38 cellular contexts compared by ENCODE assay signal in the genomic region with DNA sequence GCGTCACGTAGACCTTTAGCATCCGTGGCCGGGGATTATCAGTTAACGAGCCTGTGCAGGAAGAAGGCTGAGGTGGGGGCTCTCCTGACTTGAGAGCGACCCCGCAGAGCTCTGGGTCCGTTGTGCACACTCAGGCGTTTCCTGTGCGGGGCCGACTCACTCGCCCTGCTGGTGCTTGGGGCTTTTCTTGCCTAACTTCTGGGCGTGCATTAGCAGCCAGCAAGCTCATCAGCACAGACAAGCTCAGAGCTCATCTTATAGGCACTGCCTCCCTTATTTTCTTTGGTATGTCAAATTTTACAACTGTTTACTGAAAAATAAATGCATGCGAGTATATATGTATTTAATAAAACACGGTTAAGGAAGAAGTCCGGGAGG.
"Had no signal": no experiment of that assay in that cellular context is flagged by ENCODE, and none has a peak within 500 bp of the region (broad histone marks: within the 10 kb centered on the region; RNA-seq: fewer than 3 reads in every experiment).

No MANE protein-coding gene starts in this region.

- H3K36me3 ChIP-seq: breast epithelium, MG63, Peyer's patch, SJSA1 had no signal

- H3K4me1 Mint-ChIP-seq: activated CD4-positive, alpha-beta T cell treated with anti-CD3 and anti-CD28 coated beads, Interleukin-2, amount 10 ng/mL, durations not matched to agents 24 days and 14 days; activated naive CD8-positive, alpha-beta T cell treated with anti-CD3 and anti-CD28 coated beads for 36 hours; IgD-negative memory B cell had no signal

- H3K4me1 ChIP-seq: ascending aorta, body of pancreas, Peyer's patch, SJSA1 had no signal

- H3K9me3 Mint-ChIP-seq: activated CD4-positive, alpha-beta T cell treated with anti-CD3 and anti-CD28 coated beads, Interleukin-2, amount 10 ng/mL, durations not matched to agents 24 days and 14 days; activated CD8-positive, alpha-beta T cell treated with anti-CD3 and anti-CD28 coated beads for 36 hours; activated naive CD8-positive, alpha-beta T cell treated with anti-CD3 and anti-CD28 coated beads for 36 hours; activated T-cell treated with anti-CD3 and anti-CD28 coated beads, Interleukin-2, amount 50 U/mL, for 72 hours; activated T-helper 17 cell treated with anti-CD3 and anti-CD28 coated beads, Interleukin-2, amount 50 U/mL, for 72 hours; IgD-negative memory B cell had no signal

- H3K9me3 ChIP-seq: ascending aorta, body of pancreas, breast epithelium, MG63, Peyer's patch, SJSA1 had no signal

- H3K4me3 Mint-ChIP-seq: activated CD4-positive, alpha-beta T cell treated with anti-CD3 and anti-CD28 coated beads, Interleukin-2, amount 10 ng/mL, durations not matched to agents 24 days and 14 days; activated CD8-positive, alpha-beta T cell treated with anti-CD3 and anti-CD28 coated beads for 36 hours; activated naive CD8-positive, alpha-beta T cell treated with anti-CD3 and anti-CD28 coated beads for 36 hours; activated T-cell treated with anti-CD3 and anti-CD28 coated beads, Interleukin-2, amount 50 U/mL, for 72 hours; activated T-helper 17 cell treated with anti-CD3 and anti-CD28 coated beads, Interleukin-2, amount 50 U/mL, for 72 hours; IgD-negative memory B cell had no signal

- H3K4me3 ChIP-seq: ascending aorta, body of pancreas, breast epithelium, MG63, Peyer's patch, SJSA1 had no signal

- H3K27me3 Mint-ChIP-seq: activated CD4-positive, alpha-beta T cell treated with anti-CD3 and anti-CD28 coated beads, Interleukin-2, amount 10 ng/mL, durations not matched to agents 24 days and 14 days; activated CD8-positive, alpha-beta T cell treated with anti-CD3 and anti-CD28 coated beads for 36 hours; activated naive CD8-positive, alpha-beta T cell treated with anti-CD3 and anti-CD28 coated beads for 36 hours; activated T-helper 17 cell treated with anti-CD3 and anti-CD28 coated beads, Interleukin-2, amount 50 U/mL, for 72 hours; IgD-negative memory B cell had no signal

- H3K27ac Mint-ChIP-seq: activated CD4-positive, alpha-beta T cell treated with anti-CD3 and anti-CD28 coated beads, Interleukin-2, amount 10 ng/mL, durations not matched to agents 24 days and 14 days; activated CD8-positive, alpha-beta T cell treated with anti-CD3 and anti-CD28 coated beads for 36 hours; activated naive CD8-positive, alpha-beta T cell treated with anti-CD3 and anti-CD28 coated beads for 36 hours; activated T-cell treated with anti-CD3 and anti-CD28 coated beads, Interleukin-2, amount 50 U/mL, for 72 hours; activated T-helper 17 cell treated with anti-CD3 and anti-CD28 coated beads, Interleukin-2, amount 50 U/mL, for 72 hours; IgD-negative memory B cell had no signal

- ATAC-seq: activated CD8-positive, alpha-beta T cell treated with anti-CD3 and anti-CD28 coated beads for 36 hours; activated T-cell treated with anti-CD3 and anti-CD28 coated beads, Interleukin-2, amount 50 U/mL, for 72 hours; activated T-helper 17 cell treated with anti-CD3 and anti-CD28 coated beads, Interleukin-2, amount 50 U/mL, for 72 hours; body of pancreas; PC-3; SK-N-SH treated with all-trans-retinoic acid at 6 μM for 48 hours had no signal

- H3K27me3 ChIP-seq: ascending aorta, body of pancreas, breast epithelium, MG63, Peyer's patch, SJSA1 had no signal

- H3K27ac ChIP-seq: ascending aorta, body of pancreas, breast epithelium, Peyer's patch, SJSA1, VCaP had no signal

- DNase-seq: activated CD4-positive, alpha-beta T cell treated with anti-CD3 and anti-CD28 coated beads, Interleukin-2, amount 10 ng/mL, durations not matched to agents 24 days and 14 days; activated CD4-positive, alpha-beta T cell treated with anti-CD3 and anti-CD28 coated beads, Interleukin-2, amount 50 U/mL, for 4 hours; activated CD8-positive, alpha-beta T cell treated with anti-CD3 and anti-CD28 coated beads for 36 hours; activated effector memory CD4-positive, alpha-beta T cell treated with anti-CD3 and anti-CD28 coated beads, Interleukin-2, amount 50 U/mL, for 16 hours; activated naive CD4-positive, alpha-beta T cell; activated naive CD4-positive, alpha-beta T cell treated with anti-CD3 and anti-CD28 coated beads, Interleukin-2, amount 50 U/mL, for 16 hours; activated naive CD8-positive, alpha-beta T cell treated with anti-CD3 and anti-CD28 coated beads for 36 hours; activated T-cell treated with anti-CD3 and anti-CD28 coated beads, Interleukin-2, amount 50 U/mL, for 1 hour; activated T-cell treated with anti-CD3 and anti-CD28 coated beads, Interleukin-2, amount 50 U/mL, for 72 hours; amniotic stem cell; body of pancreas; Kasumi-1; KBM-7; MG63; NCI-H1092; NCI-H1417; NCI-H146; NCI-H187; NCI-H2081 treated with DMSO at 0.1 percent for 48 hours; NCI-H510A; NCI-H526; NCI-H748 treated with DMSO at 0.1 percent for 48 hours; NK-92 treated with Interleukin-12 subunit alpha and Interleukin-12 subunit beta, amount 100 ng/mL, for 24 hours; PC-3; Peyer's patch; RPMI8226; SHP77 treated with DMSO at 0.1 percent for 48 hours; SW 1271; T-helper 1 cell; T-helper 2 cell; T-helper 9 cell had no signal
